In the genomic region with DNA sequence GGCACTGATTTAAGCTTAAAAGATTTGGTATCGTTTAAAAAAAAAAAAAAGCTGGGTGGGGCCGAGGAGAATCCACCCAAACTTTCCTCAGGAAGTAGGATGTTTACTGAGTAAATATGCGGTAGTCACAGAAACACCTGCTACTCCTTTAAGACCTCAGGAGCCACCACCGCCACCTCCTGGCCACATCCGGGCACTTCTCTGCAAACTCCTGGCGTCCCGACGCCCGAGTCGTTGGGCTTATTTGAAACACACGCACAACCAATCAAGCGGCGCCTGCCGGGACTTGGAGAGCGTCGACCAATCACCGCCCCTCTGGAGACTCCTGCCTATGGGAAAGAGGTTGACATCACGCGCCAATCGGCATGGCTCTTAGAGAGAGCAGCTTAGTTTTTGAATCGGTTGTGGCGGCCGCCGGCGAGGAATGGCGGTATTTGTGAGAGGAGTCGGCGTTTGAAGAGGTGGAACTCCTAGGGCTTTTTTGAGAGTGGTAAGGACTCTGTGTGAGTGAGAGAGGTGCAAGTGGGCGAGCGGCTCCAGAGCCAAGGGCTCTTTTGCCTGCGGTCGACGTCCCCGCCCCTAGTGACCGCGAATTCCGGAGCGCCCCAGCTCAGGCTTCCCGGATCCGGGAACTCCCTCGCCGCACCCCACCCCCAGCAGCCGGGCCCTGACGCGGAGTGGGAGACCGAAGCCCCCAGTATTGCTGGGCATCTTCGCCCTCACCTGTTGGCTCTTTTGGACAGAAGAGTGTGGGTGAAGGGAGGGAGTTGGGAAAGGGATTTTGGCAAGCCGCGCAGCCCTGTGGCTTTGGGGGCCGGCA, we compare ENCODE assay signal across 1 cellular context.
A peak's percentile ranks its signal among the peaks of the same experiment; 100 is the strongest.
TF ChIP-seq lines count a peak whose summit lies in the region.

A gene with protein sequence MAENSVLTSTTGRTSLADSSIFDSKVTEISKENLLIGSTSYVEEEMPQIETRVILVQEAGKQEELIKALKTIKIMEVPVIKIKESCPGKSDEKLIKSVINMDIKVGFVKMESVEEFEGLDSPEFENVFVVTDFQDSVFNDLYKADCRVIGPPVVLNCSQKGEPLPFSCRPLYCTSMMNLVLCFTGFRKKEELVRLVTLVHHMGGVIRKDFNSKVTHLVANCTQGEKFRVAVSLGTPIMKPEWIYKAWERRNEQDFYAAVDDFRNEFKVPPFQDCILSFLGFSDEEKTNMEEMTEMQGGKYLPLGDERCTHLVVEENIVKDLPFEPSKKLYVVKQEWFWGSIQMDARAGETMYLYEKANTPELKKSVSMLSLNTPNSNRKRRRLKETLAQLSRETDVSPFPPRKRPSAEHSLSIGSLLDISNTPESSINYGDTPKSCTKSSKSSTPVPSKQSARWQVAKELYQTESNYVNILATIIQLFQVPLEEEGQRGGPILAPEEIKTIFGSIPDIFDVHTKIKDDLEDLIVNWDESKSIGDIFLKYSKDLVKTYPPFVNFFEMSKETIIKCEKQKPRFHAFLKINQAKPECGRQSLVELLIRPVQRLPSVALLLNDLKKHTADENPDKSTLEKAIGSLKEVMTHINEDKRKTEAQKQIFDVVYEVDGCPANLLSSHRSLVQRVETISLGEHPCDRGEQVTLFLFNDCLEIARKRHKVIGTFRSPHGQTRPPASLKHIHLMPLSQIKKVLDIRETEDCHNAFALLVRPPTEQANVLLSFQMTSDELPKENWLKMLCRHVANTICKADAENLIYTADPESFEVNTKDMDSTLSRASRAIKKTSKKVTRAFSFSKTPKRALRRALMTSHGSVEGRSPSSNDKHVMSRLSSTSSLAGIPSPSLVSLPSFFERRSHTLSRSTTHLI (plus strand): TSS at position 359 of the 820 bp plus-strand sequence. CDS start 3,805 bp downstream, outside the sequence.

TF ChIP-seq in K562, 482 proteins besides CTCF, POLR2A, EP300 and RAD21 (continued from another document and continues in another):
- TF ChIP-seq, protein P1, sequence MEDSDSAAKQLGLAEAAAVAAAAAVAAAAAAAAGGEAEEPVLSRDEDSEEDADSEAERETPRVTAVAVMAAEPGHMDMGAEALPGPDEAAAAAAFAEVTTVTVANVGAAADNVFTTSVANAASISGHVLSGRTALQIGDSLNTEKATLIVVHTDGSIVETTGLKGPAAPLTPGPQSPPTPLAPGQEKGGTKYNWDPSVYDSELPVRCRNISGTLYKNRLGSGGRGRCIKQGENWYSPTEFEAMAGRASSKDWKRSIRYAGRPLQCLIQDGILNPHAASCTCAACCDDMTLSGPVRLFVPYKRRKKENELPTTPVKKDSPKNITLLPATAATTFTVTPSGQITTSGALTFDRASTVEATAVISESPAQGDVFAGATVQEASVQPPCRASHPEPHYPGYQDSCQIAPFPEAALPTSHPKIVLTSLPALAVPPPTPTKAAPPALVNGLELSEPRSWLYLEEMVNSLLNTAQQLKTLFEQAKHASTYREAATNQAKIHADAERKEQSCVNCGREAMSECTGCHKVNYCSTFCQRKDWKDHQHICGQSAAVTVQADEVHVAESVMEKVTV (CRISPR knock-in tag; IDR thresholded peaks at IDR 0.05) = 0 out of 2 replicates have a peak, but pooled peaks have one; percentile 6
- TF ChIP-seq FOS (IDR thresholded peaks at IDR 0.05; ENCODE audit: extremely low read depth, insufficient read length) (peak; percentile 87), ZC3H4 (CRISPR knock-in tag; IDR thresholded peaks at IDR 0.05; ENCODE audit: borderline replicate concordance) (peak; percentile 74; the same call in 1 of the 2 replicates), BHLHE40 (IDR thresholded peaks at IDR 0.05; ENCODE audit: low read length) (0 out of 2 replicates have a peak, but pooled peaks have one; percentile 15), GABPA (tag; conservative IDR thresholded peaks at IDR 0.05; ENCODE audit: low read depth) (peak; percentile 61), MTA1 (IDR thresholded peaks at IDR 0.05; ENCODE audit: borderline replicate concordance) (0 out of 2 replicates have a peak, but pooled peaks have one; percentile 37), TOE1 (IDR thresholded peaks at IDR 0.05; ENCODE audit: borderline replicate concordance) (peak; percentile 79; the same call in 1 of the 2 replicates), TOE1 (CRISPR knock-in tag; IDR thresholded peaks at IDR 0.05; ENCODE audit: borderline replicate concordance, low read depth) (no peak), CBFA2T3 (IDR thresholded peaks at IDR 0.05) (0 out of 2 replicates have a peak, but pooled peaks have one; percentile 12), NRF1 (conservative IDR thresholded peaks at IDR 0.05 in 1 of 2, IDR thresholded peaks at IDR 0.05 in 1 of 2) (peak; percentile 63 to 70), KLF16 (IDR thresholded peaks at IDR 0.05) (0 out of 2 replicates have a peak, but pooled peaks have one; percentile 39), CBX3 (IDR thresholded peaks at IDR 0.05; ENCODE audit: borderline replicate concordance in 1 of 2, low read length in 2 of 2) (peak in 1 of 2 experiments; percentile 96; a peak in 2 of 3 replicates), ETV5 (CRISPR knock-in tag; IDR thresholded peaks at IDR 0.05; ENCODE audit: low read depth) (peak; percentile 89), ZNF668 (CRISPR knock-in tag; IDR thresholded peaks at IDR 0.05) (no peak), NFRKB (IDR thresholded peaks at IDR 0.05; ENCODE audit: low read depth) (peak; percentile 62; the same call in 1 of the 2 replicates), FOXK2 (conservative IDR thresholded peaks at IDR 0.05 in 1 of 2, IDR thresholded peaks at IDR 0.05 in 1 of 2; ENCODE audit: low read depth in 2 of 2) (peak; percentile 84 to 87), GATAD2B (IDR thresholded peaks at IDR 0.05; ENCODE audit: borderline replicate concordance) (peak; percentile 73; the same call in 1 of the 2 replicates), SUPT5H (IDR thresholded peaks at IDR 0.05) (peak; percentile 92), TBL1XR1 (IDR thresholded peaks at IDR 0.05; ENCODE audit: low read length in 2 of 2) (peak in 1 of 2 experiments; percentile 30; a peak in 1 of 4 replicates), MAZ (CRISPR knock-in tag; conservative IDR thresholded peaks at IDR 0.05 in 1 of 2, IDR thresholded peaks at IDR 0.05 in 1 of 2) (peak; percentile 53 to 67; a peak in 3 of 4 replicates), RBM14 (IDR thresholded peaks at IDR 0.05; ENCODE audit: borderline replicate concordance, insufficient read depth, low read depth, low read length) (no peak), SPI1 (IDR thresholded peaks at IDR 0.05; ENCODE audit: borderline replicate concordance, low read depth, low read length) (peak; percentile 25; the same call in 1 of the 2 replicates), RB1 (IDR thresholded peaks at IDR 0.05; ENCODE audit: low read depth) (0 out of 2 replicates have a peak, but pooled peaks have one; percentile 31), PHB2 (IDR thresholded peaks at IDR 0.05; ENCODE audit: low read depth) (0 out of 2 replicates have a peak, but pooled peaks have one; percentile 27), XRCC5 (IDR thresholded peaks at IDR 0.05; ENCODE audit: low read depth, low read length) (0 out of 2 replicates have a peak, but pooled peaks have one; percentile 22), HDAC2 (IDR thresholded peaks at IDR 0.05) (peak; percentile 62; the same call in 1 of the 2 replicates), TAF1 (IDR thresholded peaks at IDR 0.05; ENCODE audit: control insufficient read depth, extremely low read depth, insufficient read depth, low read length, severe bottlenecking) (peak; percentile 90), ZNF699 (CRISPR knock-in tag; IDR thresholded peaks at IDR 0.05; ENCODE audit: insufficient replicate concordance) (no peak), HDAC1 (IDR thresholded peaks at IDR 0.05) (peak in 1 of 2 experiments; percentile 66; a peak in 2 of 4 replicates), ZNF324 (CRISPR knock-in tag; IDR thresholded peaks at IDR 0.05) (no peak), ARHGAP35 (IDR thresholded peaks at IDR 0.05; ENCODE audit: partially characterized antibody) (no peak), ZNF586 (CRISPR knock-in tag; conservative IDR thresholded peaks at IDR 0.05) (no peak), SMC3 (conservative IDR thresholded peaks at IDR 0.05; ENCODE audit: insufficient read depth, low read depth, low read length) (0 out of 2 replicates have a peak, but pooled peaks have one; percentile 11), TAF7 (tag; IDR thresholded peaks at IDR 0.05) (peak; percentile 39; the same call in 1 of the 2 replicates)
- TF ChIP-seq, protein P2, sequence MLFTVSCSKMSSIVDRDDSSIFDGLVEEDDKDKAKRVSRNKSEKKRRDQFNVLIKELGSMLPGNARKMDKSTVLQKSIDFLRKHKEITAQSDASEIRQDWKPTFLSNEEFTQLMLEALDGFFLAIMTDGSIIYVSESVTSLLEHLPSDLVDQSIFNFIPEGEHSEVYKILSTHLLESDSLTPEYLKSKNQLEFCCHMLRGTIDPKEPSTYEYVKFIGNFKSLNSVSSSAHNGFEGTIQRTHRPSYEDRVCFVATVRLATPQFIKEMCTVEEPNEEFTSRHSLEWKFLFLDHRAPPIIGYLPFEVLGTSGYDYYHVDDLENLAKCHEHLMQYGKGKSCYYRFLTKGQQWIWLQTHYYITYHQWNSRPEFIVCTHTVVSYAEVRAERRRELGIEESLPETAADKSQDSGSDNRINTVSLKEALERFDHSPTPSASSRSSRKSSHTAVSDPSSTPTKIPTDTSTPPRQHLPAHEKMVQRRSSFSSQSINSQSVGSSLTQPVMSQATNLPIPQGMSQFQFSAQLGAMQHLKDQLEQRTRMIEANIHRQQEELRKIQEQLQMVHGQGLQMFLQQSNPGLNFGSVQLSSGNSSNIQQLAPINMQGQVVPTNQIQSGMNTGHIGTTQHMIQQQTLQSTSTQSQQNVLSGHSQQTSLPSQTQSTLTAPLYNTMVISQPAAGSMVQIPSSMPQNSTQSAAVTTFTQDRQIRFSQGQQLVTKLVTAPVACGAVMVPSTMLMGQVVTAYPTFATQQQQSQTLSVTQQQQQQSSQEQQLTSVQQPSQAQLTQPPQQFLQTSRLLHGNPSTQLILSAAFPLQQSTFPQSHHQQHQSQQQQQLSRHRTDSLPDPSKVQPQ (CRISPR knock-in tag; IDR thresholded peaks at IDR 0.05; ENCODE audit: borderline replicate concordance) = no peak
- TF ChIP-seq, protein P3, sequence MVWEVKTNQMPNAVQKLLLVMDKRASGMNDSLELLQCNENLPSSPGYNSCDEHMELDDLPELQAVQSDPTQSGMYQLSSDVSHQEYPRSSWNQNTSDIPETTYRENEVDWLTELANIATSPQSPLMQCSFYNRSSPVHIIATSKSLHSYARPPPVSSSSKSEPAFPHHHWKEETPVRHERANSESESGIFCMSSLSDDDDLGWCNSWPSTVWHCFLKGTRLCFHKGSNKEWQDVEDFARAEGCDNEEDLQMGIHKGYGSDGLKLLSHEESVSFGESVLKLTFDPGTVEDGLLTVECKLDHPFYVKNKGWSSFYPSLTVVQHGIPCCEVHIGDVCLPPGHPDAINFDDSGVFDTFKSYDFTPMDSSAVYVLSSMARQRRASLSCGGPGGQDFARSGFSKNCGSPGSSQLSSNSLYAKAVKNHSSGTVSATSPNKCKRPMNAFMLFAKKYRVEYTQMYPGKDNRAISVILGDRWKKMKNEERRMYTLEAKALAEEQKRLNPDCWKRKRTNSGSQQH (CRISPR knock-in tag; IDR thresholded peaks at IDR 0.05) = no peak
- TF ChIP-seq, protein P4, sequence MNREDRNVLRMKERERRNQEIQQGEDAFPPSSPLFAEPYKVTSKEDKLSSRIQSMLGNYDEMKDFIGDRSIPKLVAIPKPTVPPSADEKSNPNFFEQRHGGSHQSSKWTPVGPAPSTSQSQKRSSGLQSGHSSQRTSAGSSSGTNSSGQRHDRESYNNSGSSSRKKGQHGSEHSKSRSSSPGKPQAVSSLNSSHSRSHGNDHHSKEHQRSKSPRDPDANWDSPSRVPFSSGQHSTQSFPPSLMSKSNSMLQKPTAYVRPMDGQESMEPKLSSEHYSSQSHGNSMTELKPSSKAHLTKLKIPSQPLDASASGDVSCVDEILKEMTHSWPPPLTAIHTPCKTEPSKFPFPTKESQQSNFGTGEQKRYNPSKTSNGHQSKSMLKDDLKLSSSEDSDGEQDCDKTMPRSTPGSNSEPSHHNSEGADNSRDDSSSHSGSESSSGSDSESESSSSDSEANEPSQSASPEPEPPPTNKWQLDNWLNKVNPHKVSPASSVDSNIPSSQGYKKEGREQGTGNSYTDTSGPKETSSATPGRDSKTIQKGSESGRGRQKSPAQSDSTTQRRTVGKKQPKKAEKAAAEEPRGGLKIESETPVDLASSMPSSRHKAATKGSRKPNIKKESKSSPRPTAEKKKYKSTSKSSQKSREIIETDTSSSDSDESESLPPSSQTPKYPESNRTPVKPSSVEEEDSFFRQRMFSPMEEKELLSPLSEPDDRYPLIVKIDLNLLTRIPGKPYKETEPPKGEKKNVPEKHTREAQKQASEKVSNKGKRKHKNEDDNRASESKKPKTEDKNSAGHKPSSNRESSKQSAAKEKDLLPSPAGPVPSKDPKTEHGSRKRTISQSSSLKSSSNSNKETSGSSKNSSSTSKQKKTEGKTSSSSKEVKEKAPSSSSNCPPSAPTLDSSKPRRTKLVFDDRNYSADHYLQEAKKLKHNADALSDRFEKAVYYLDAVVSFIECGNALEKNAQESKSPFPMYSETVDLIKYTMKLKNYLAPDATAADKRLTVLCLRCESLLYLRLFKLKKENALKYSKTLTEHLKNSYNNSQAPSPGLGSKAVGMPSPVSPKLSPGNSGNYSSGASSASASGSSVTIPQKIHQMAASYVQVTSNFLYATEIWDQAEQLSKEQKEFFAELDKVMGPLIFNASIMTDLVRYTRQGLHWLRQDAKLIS (CRISPR knock-in tag; IDR thresholded peaks at IDR 0.05) = peak; percentile 75; the same call in 1 of the 2 replicates
- TF ChIP-seq, protein P5, sequence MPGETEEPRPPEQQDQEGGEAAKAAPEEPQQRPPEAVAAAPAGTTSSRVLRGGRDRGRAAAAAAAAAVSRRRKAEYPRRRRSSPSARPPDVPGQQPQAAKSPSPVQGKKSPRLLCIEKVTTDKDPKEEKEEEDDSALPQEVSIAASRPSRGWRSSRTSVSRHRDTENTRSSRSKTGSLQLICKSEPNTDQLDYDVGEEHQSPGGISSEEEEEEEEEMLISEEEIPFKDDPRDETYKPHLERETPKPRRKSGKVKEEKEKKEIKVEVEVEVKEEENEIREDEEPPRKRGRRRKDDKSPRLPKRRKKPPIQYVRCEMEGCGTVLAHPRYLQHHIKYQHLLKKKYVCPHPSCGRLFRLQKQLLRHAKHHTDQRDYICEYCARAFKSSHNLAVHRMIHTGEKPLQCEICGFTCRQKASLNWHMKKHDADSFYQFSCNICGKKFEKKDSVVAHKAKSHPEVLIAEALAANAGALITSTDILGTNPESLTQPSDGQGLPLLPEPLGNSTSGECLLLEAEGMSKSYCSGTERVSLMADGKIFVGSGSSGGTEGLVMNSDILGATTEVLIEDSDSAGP (CRISPR knock-in tag; IDR thresholded peaks at IDR 0.05) = peak; percentile 91
- TF ChIP-seq, protein P6, sequence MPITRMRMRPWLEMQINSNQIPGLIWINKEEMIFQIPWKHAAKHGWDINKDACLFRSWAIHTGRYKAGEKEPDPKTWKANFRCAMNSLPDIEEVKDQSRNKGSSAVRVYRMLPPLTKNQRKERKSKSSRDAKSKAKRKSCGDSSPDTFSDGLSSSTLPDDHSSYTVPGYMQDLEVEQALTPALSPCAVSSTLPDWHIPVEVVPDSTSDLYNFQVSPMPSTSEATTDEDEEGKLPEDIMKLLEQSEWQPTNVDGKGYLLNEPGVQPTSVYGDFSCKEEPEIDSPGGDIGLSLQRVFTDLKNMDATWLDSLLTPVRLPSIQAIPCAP (CRISPR knock-in tag; IDR thresholded peaks at IDR 0.05; ENCODE audit: borderline replicate concordance) = no peak
- TF ChIP-seq, protein P7, sequence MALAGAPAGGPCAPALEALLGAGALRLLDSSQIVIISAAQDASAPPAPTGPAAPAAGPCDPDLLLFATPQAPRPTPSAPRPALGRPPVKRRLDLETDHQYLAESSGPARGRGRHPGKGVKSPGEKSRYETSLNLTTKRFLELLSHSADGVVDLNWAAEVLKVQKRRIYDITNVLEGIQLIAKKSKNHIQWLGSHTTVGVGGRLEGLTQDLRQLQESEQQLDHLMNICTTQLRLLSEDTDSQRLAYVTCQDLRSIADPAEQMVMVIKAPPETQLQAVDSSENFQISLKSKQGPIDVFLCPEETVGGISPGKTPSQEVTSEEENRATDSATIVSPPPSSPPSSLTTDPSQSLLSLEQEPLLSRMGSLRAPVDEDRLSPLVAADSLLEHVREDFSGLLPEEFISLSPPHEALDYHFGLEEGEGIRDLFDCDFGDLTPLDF (CRISPR knock-in tag; IDR thresholded peaks at IDR 0.05) = peak; percentile 69; the same call in 1 of the 2 replicates
